Comparison of ENCODE assay signal across 14 cellular contexts in the genomic region with DNA sequence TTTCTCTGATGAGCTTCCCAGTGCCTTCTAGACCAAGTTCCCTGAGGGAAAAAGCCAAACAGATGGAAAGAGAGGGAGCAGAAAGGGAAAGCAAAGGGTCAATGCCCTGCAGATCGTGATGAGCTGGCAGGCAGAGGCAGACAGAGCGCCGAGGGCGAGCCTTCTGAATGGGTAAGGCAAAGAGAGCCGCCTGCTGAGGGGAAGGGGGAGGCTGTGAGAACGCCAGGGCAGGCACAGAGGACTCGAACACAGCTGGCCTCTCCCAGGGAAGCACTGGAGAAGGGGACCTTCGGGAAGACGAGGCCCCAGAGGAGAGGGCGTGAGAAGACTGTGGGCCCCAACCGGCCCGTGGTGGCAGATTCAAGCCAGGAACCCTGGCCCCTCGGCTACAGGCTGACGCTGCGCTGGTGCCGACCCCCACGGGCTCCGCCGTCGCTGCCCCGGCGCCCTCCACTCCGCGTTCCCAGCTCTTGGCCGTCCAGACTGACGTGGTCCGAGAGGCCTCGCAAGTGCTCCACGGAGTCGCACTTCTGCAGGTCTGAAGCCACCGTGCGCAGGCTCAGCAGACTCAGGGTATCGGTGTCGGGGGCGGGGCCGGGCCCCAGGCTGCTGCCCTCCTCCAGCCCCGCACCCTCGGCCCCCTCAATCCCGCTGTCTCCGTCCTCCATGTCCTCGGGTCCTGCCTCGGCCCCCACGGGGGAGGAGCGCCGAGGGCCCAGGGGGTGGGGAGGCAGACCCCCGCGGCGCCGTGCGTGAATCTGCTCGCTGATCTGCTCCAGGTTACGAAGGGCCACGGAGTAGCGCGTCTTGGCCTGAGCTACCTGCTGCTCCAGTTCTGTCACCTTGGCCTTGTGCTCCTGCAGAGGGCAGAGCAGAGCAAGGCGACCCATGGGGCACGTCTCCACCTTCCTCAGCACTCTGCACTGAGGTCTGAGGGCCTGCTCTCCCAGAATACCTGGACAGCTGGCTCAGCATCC. TPM values are rescaled to one million over a fixed set of nuclear protein-coding genes. Genes with fewer than 3 reads are reported as not detected.
DNase-seq lines count a peak whose midpoint lies in the region; ATAC-seq lines count a peak whose summit lies in the region.
"Had no signal": no experiment of that assay in that cellular context is flagged by ENCODE, and none has a peak within 500 bp of the region (broad histone marks: within the 10 kb centered on the region; RNA-seq: fewer than 3 reads in every experiment).

No MANE protein-coding gene starts in this region.

- peak overlapping the region; percentile 41 for H3K27ac Mint-ChIP-seq in stimulated activated naive CD8-positive, alpha-beta T cell treated with anti-CD3 and anti-CD28 coated beads, Interleukin-15, Interleukin-2, amounts not matched to agents 100 ng/mL and 50 ng/mL, for 24 hours
- peak overlapping the region; percentile 51 for H3K27ac Mint-ChIP-seq in T-helper 2 cell treated with Interferon-gamma antibody and Interleukin-4, amounts not matched to agents 5 μg/mL and 100 μg/mL, for 36 hours

- no peaks in the 10 kb centered on the region for H3K27me3 Mint-ChIP-seq in stimulated activated naive CD8-positive, alpha-beta T cell treated with anti-CD3 and anti-CD28 coated beads, Interleukin-15, Interleukin-2, amounts not matched to agents 100 ng/mL and 50 ng/mL, for 24 hours
- no peaks in the 10 kb centered on the region for H3K27me3 Mint-ChIP-seq in T-helper 2 cell treated with Interferon-gamma antibody and Interleukin-4, amounts not matched to agents 5 μg/mL and 100 μg/mL, for 36 hours (ENCODE audit: low read depth)

- no peaks in the 10 kb centered on the region for H3K9me3 Mint-ChIP-seq in stimulated activated naive CD8-positive, alpha-beta T cell treated with anti-CD3 and anti-CD28 coated beads, Interleukin-15, Interleukin-2, amounts not matched to agents 100 ng/mL and 50 ng/mL, for 24 hours
- no peaks in the 10 kb centered on the region for H3K9me3 Mint-ChIP-seq in T-helper 2 cell treated with Interferon-gamma antibody and Interleukin-4, amounts not matched to agents 5 μg/mL and 100 μg/mL, for 36 hours

- intact Hi-C loops in left colon (cut with DNase I, micrococcal nuclease) = no loop called here

- no peak for ATAC-seq in stimulated activated naive CD8-positive, alpha-beta T cell treated with anti-CD3 and anti-CD28 coated beads, Interleukin-15, Interleukin-2, amounts not matched to agents 100 U/mL and 50 U/mL, for 24 hours
- peak; percentile 44 for ATAC-seq in left colon

- DNase-seq in stimulated activated naive CD8-positive, alpha-beta T cell treated with anti-CD3 and anti-CD28 coated beads, Interleukin-15, Interleukin-2, amounts not matched to agents 100 U/mL and 50 U/mL, for 24 hours = no peak
- no peak for DNase-seq in T-helper 2 cell treated with Interferon-gamma antibody and Interleukin-4, amounts not matched to agents 5 μg/mL and 100 μg/mL, for 36 hours (ENCODE audit: low spot score)
- DNase-seq in left colon = no peak
- no peak for DNase-seq in activated CD4-positive, alpha-beta T cell treated with anti-CD3 and anti-CD28 coated beads, Interleukin-2, amount 50 U/mL, for 48 hours
- no peak for DNase-seq in H4 (ENCODE audit: low spot score)
- no peak for DNase-seq in NOMO-1 treated with DMSO at 0.1 percent for 48 hours (lab: John Stamatoyannopoulos, UW; ENCODE audit: unreplicated experiment)
- DNase-seq in AML-193 (lab: John Stamatoyannopoulos, UW) = no peak
- DNase-seq: GF-D8, NCI-H2107 had no signal

- H3K4me1 Mint-ChIP-seq in stimulated activated naive CD8-positive, alpha-beta T cell treated with anti-CD3 and anti-CD28 coated beads, Interleukin-15, Interleukin-2, amounts not matched to agents 100 ng/mL and 50 ng/mL, for 24 hours (ENCODE audit: low read depth) = peaks cover 5% of the 10 kb centered on the region
- peaks cover 15% of the 10 kb centered on the region for H3K4me1 Mint-ChIP-seq in T-helper 2 cell treated with Interferon-gamma antibody and Interleukin-4, amounts not matched to agents 5 μg/mL and 100 μg/mL, for 36 hours (ENCODE audit: low read depth)

- peaks cover 33% of the 10 kb centered on the region for H3K36me3 Mint-ChIP-seq in stimulated activated naive CD8-positive, alpha-beta T cell treated with anti-CD3 and anti-CD28 coated beads, Interleukin-15, Interleukin-2, amounts not matched to agents 100 ng/mL and 50 ng/mL, for 24 hours (ENCODE audit: low read depth)
- H3K36me3 Mint-ChIP-seq in T-helper 2 cell treated with Interferon-gamma antibody and Interleukin-4, amounts not matched to agents 5 μg/mL and 100 μg/mL, for 36 hours (ENCODE audit: low read depth) = peaks cover 50% of the 10 kb centered on the region

- no peak overlapping the region for H3K4me3 Mint-ChIP-seq in stimulated activated naive CD8-positive, alpha-beta T cell treated with anti-CD3 and anti-CD28 coated beads, Interleukin-15, Interleukin-2, amounts not matched to agents 100 ng/mL and 50 ng/mL, for 24 hours
- H3K4me3 Mint-ChIP-seq in T-helper 2 cell treated with Interferon-gamma antibody and Interleukin-4, amounts not matched to agents 5 μg/mL and 100 μg/mL, for 36 hours = no peak overlapping the region

RNA-seq across cellular contexts. Expression of gene SH3BP5L, which starts 13.9 kb away (rescaled TPM):
- 10 to 100 TPM; 22.2 to 25.9 TPM for total RNA-seq in left colon
- total RNA-seq in H4 (2014; rRNA removed; shearing (Covaris generic)) = 9.1 and 10.0 TPM in 2 replicates

RNA-seq across cellular contexts. Expression of gene ZNF672, which starts 26.2 kb away (rescaled TPM):
- total RNA-seq in left colon = 10 to 100 TPM; 32.9 to 36.2 TPM
- total RNA-seq in H4 (2014; rRNA removed; shearing (Covaris generic)) = 14.4 and 14.7 TPM in 2 replicates

RNA-seq across cellular contexts. Expression of gene ZNF692, which starts 47.1 kb away (rescaled TPM):
- total RNA-seq in left colon = 10 to 100 TPM; 26.9 to 31.4 TPM
- 5.2 and 5.3 TPM in 2 replicates for total RNA-seq in H4 (2014; rRNA removed; shearing (Covaris generic))

RNA-seq across cellular contexts. Expression of gene LYPD8, which starts 56.2 kb away (rescaled TPM):
- 100 to 1,000 TPM; 366 to 407 TPM for total RNA-seq in left colon
- total RNA-seq in H4 (2014; rRNA removed; shearing (Covaris generic)) = 3.3 and 5.1 TPM in 2 replicates
- total RNA-seq: endothelial cell of umbilical vein, myocyte, skeletal muscle tissue, urinary bladder had no signal
